Comparison of ENCODE assay signal across 28 cellular contexts in genomic region chr5:104171958-104172357, GRCh38.
"Had no signal": no experiment of that assay in that cellular context is flagged by ENCODE, and none has a peak within 500 bp of the region (broad histone marks: within the 10 kb centered on the region; RNA-seq: fewer than 3 reads in every experiment).

No MANE protein-coding gene starts in this region.

- H3K9me3 Mint-ChIP-seq: activated CD8-positive, alpha-beta T cell treated with anti-CD3 and anti-CD28 coated beads for 36 hours; activated T-cell treated with anti-CD3 and anti-CD28 coated beads, Interleukin-2, amount 50 U/mL, for 4 hours; activated T-helper 17 cell treated with anti-CD3 and anti-CD28 coated beads, Interleukin-2, amount 50 U/mL, for 72 hours; dendritic cell treated with granulocyte-macrophage colony-stimulating factor and Interleukin-4, amounts not matched to agents 40 ng/mL and 50 ng/mL, for 4 days; endodermal cell; T-helper 2 cell treated with Interferon-gamma antibody and Interleukin-4, amounts not matched to agents 5 μg/mL and 100 μg/mL, for 36 hours had no signal

- H3K4me3 ChIP-seq: coronary artery, dorsolateral prefrontal cortex had no signal

- H3K36me3 Mint-ChIP-seq: activated naive CD8-positive, alpha-beta T cell had no signal

- FAIRE-seq: astrocyte had no signal

- H3K27me3 ChIP-seq: dorsolateral prefrontal cortex had no signal

- DNase-seq: activated B cell treated with CpG ODN at 0.5 μM for 24 hours; activated CD4-positive, alpha-beta T cell treated with anti-CD3 and anti-CD28 coated beads for 48 hours; activated CD4-positive, alpha-beta T cell treated with anti-CD3 and anti-CD28 coated beads, Interleukin-2, amount 50 U/mL, for 1 hour; activated CD4-positive, alpha-beta T cell treated with anti-CD3 and anti-CD28 coated beads, Interleukin-2, amount 50 U/mL, for 48 hours; activated CD8-positive, alpha-beta memory T cell treated with anti-CD3 and anti-CD28 coated beads for 24 hours; activated CD8-positive, alpha-beta T cell treated with anti-CD3 and anti-CD28 coated beads for 36 hours; activated effector memory CD4-positive, alpha-beta T cell treated with Interleukin-2 at 50 U/mL for 16 hours; activated gamma-delta T cell treated with Interleukin-2 at 50 U/mL for 16 hours; activated naive CD4-positive, alpha-beta T cell treated with anti-CD3 and anti-CD28 coated beads, Interleukin-2, amount 50 U/mL, for 16 hours; activated naive CD4-positive, alpha-beta T cell treated with Interleukin-2 at 50 U/mL for 16 hours; activated T-cell treated with anti-CD3 and anti-CD28 coated beads, Interleukin-2, amount 50 U/mL, for 4 hours; amniotic stem cell; anterior cingulate cortex; cerebellar nuclear complex; dorsolateral prefrontal cortex; effector memory CD4-positive, alpha-beta T cell; endodermal cell; foreskin fibroblast; T-helper 1 cell; T-helper 17 cell; T1000; WERI-Rb-1 had no signal

- H3K36me3 ChIP-seq: WERI-Rb-1 had no signal

- H3K27ac ChIP-seq: coronary artery, dorsolateral prefrontal cortex, WERI-Rb-1 had no signal

- H3K4me1 Mint-ChIP-seq: activated B cell treated with CpG ODN at 0.5 μM for 24 hours; activated T-helper 17 cell treated with anti-CD3 and anti-CD28 coated beads, Interleukin-2, amount 50 U/mL, for 72 hours; endodermal cell; T-helper 17 cell had no signal

- H3K27me3 Mint-ChIP-seq: activated B cell treated with CpG ODN at 0.5 μM for 24 hours; activated CD8-positive, alpha-beta T cell treated with anti-CD3 and anti-CD28 coated beads for 36 hours; activated naive CD8-positive, alpha-beta T cell; activated T-helper 17 cell treated with anti-CD3 and anti-CD28 coated beads, Interleukin-2, amount 50 U/mL, for 72 hours; dendritic cell treated with granulocyte-macrophage colony-stimulating factor and Interleukin-4, amounts not matched to agents 40 ng/mL and 50 ng/mL, for 4 days; T-helper 17 cell had no signal

- H3K27ac Mint-ChIP-seq: activated B cell treated with CpG ODN at 0.5 μM for 24 hours; activated CD8-positive, alpha-beta T cell treated with anti-CD3 and anti-CD28 coated beads for 36 hours; activated naive CD8-positive, alpha-beta T cell; activated T-helper 17 cell treated with anti-CD3 and anti-CD28 coated beads, Interleukin-2, amount 50 U/mL, for 72 hours; dendritic cell treated with granulocyte-macrophage colony-stimulating factor and Interleukin-4, amounts not matched to agents 40 ng/mL and 50 ng/mL, for 4 days; endodermal cell; T-helper 17 cell; T-helper 2 cell treated with Interferon-gamma antibody and Interleukin-4, amounts not matched to agents 5 μg/mL and 100 μg/mL, for 36 hours had no signal

- H3K4me3 Mint-ChIP-seq: activated B cell treated with CpG ODN at 0.5 μM for 24 hours; activated CD8-positive, alpha-beta T cell treated with anti-CD3 and anti-CD28 coated beads for 36 hours; activated naive CD8-positive, alpha-beta T cell; activated T-cell treated with anti-CD3 and anti-CD28 coated beads, Interleukin-2, amount 50 U/mL, for 4 hours; activated T-helper 17 cell treated with anti-CD3 and anti-CD28 coated beads, Interleukin-2, amount 50 U/mL, for 72 hours; dendritic cell treated with granulocyte-macrophage colony-stimulating factor and Interleukin-4, amounts not matched to agents 40 ng/mL and 50 ng/mL, for 4 days; endodermal cell; T-helper 17 cell; T-helper 2 cell treated with Interferon-gamma antibody and Interleukin-4, amounts not matched to agents 5 μg/mL and 100 μg/mL, for 36 hours had no signal
